Comparison of ENCODE assay signal across 7 cellular contexts in genomic region chr20:3407426-3408250, GRCh38.
DNase-seq lines count a peak whose midpoint lies in the region; ATAC-seq and TF ChIP-seq lines count a peak whose summit lies in the region.

DNAAF9 (minus strand) TSS chr20:3407669; CDS start chr20:3407557, 112 bp downstream.

- H3K27me3 ChIP-seq in mucosa of rectum (ENCODE audit: control insufficient read depth in 2 of 2, insufficient read depth in 2 of 2, low read length in 2 of 2) = peaks cover 14 to 16% of the 10 kb centered on the region in 2 donors

- DNase-seq in NOMO-1 treated with DMSO at 0.1 percent for 48 hours (lab: John Stamatoyannopoulos, UW; ENCODE audit: unreplicated experiment) = peak; percentile 66
- peak; percentile 77 for DNase-seq in activated T-cell treated with anti-CD3 and anti-CD28 coated beads, Interleukin-2, amount 50 U/mL, for 1 hour
- peak; percentile 65 to 70 for DNase-seq in erythroblast (lab: John Stamatoyannopoulos, UW)
- peak; percentile 53 for DNase-seq in stimulated activated CD8-positive, alpha-beta memory T cell treated with anti-CD3 and anti-CD28 coated beads, Interleukin-4, amount 100 ng/mL, for 24 hours (ENCODE audit: low read depth)

- H3K27ac ChIP-seq in mucosa of rectum (ENCODE audit: low read depth in 2 of 2, low read length in 2 of 2) = peak within 1 kb of the TSS; percentile 70 to 87

- H3K9ac ChIP-seq in mucosa of rectum (ENCODE audit: low read depth in 1 of 2, low read length in 2 of 2) = peak within 1 kb of the TSS; percentile 62 to 76

- H3K4me3 ChIP-seq in mucosa of rectum (ENCODE audit: low read length in 2 of 2) = peak within 1 kb of the TSS; percentile 73 to 90

- TF ChIP-seq POLR2A in GM18505 (IDR thresholded peaks at IDR 0.05; ENCODE audit: borderline replicate concordance, extremely low read depth, insufficient read depth, insufficient read length) (no peak), erythroblast (IDR thresholded peaks at IDR 0.05; ENCODE audit: low read length) (no peak)

- no peaks in the 10 kb centered on the region for H3K36me3 ChIP-seq in mucosa of rectum (ENCODE audit: control insufficient read depth in 2 of 2, insufficient read depth in 2 of 2, low read length in 2 of 2)

- H3K9me3 ChIP-seq in mucosa of rectum (ENCODE audit: control insufficient read depth in 2 of 2, low read length in 2 of 2) = no peaks in the 10 kb centered on the region

- ATAC-seq in GM18505 (IDR thresholded peaks at IDR 0.05; ENCODE audit: unreplicated experiment) (peak; percentile 57), HG03439 (IDR thresholded peaks at IDR 0.05; ENCODE audit: unreplicated experiment) (peak; percentile 50)

- H3K4me1 ChIP-seq in mucosa of rectum (ENCODE audit: control insufficient read depth in 2 of 2, insufficient read depth in 2 of 2, low read length in 2 of 2) = peaks cover 4 to 9% of the 10 kb centered on the region in 2 donors

Comparison
In these comparisons a context has a peak if more than half of its experiments do, and no peak if none do; other contexts are left out.
1. Peak in every context shown above with its lines: DNase-seq, ATAC-seq, H3K4me3 ChIP-seq and H3K27ac ChIP-seq.